In genomic region chr20:1426231-1426849, GRCh38 we compare ENCODE assay signal across 18 cellular contexts.
"Had no signal": no experiment of that assay in that cellular context is flagged by ENCODE, and none has a peak within 500 bp of the region (broad histone marks: within the 10 kb centered on the region; RNA-seq: fewer than 3 reads in every experiment).

No MANE protein-coding gene starts in this region.

- H3K27me3 Mint-ChIP-seq: activated CD4-positive, alpha-beta T cell treated with anti-CD3 and anti-CD28 coated beads for 36 hours; activated T-helper 17 cell treated with anti-CD3 and anti-CD28 coated beads, Interleukin-2, amount 50 U/mL, for 72 hours had no signal

- H3K27ac Mint-ChIP-seq: activated CD4-positive, alpha-beta memory T cell treated with anti-CD3 and anti-CD28 coated beads, Interleukin-2, amount 10 ng/mL, durations not matched to agents 7 days and 5 days; activated CD8-positive, alpha-beta memory T cell treated with anti-CD3 and anti-CD28 coated beads, Interleukin-2, amount 10 ng/mL, durations not matched to agents 7 days and 5 days; activated T-helper 17 cell treated with anti-CD3 and anti-CD28 coated beads, Interleukin-2, amount 50 U/mL, for 72 hours; type B pancreatic cell had no signal

- H3K4me1 ChIP-seq: ascending aorta, colonic mucosa, heart left ventricle, left lung, psoas muscle, testis had no signal

- H3K36me3 Mint-ChIP-seq: type B pancreatic cell had no signal

- H3K4me3 Mint-ChIP-seq: activated CD4-positive, alpha-beta memory T cell treated with anti-CD3 and anti-CD28 coated beads, Interleukin-2, amount 10 ng/mL, durations not matched to agents 7 days and 5 days; activated CD4-positive, alpha-beta T cell treated with anti-CD3 and anti-CD28 coated beads for 36 hours; activated CD8-positive, alpha-beta memory T cell treated with anti-CD3 and anti-CD28 coated beads, Interleukin-2, amount 10 ng/mL, durations not matched to agents 7 days and 5 days; activated T-helper 17 cell treated with anti-CD3 and anti-CD28 coated beads, Interleukin-2, amount 50 U/mL, for 72 hours; central memory CD8-positive, alpha-beta T cell; nephron; type B pancreatic cell had no signal

- ATAC-seq: activated T-helper 17 cell treated with anti-CD3 and anti-CD28 coated beads, Interleukin-2, amount 50 U/mL, for 72 hours; heart left ventricle; left lung; psoas muscle; right cardiac atrium had no signal

- H3K4me1 Mint-ChIP-seq: central memory CD8-positive, alpha-beta T cell had no signal

- H3K9me3 Mint-ChIP-seq: activated CD4-positive, alpha-beta memory T cell treated with anti-CD3 and anti-CD28 coated beads, Interleukin-2, amount 10 ng/mL, durations not matched to agents 7 days and 5 days; activated T-helper 17 cell treated with anti-CD3 and anti-CD28 coated beads, Interleukin-2, amount 50 U/mL, for 72 hours; central memory CD8-positive, alpha-beta T cell; type B pancreatic cell had no signal

- H3K4me3 ChIP-seq: ascending aorta, colonic mucosa, heart left ventricle, left lung, psoas muscle, testis had no signal

- DNase-seq: activated CD4-positive, alpha-beta memory T cell treated with anti-CD3 and anti-CD28 coated beads, Interleukin-2, amount 10 ng/mL, durations not matched to agents 7 days and 5 days; activated CD4-positive, alpha-beta T cell treated with anti-CD3 and anti-CD28 coated beads for 36 hours; activated CD8-positive, alpha-beta memory T cell treated with anti-CD3 and anti-CD28 coated beads, Interleukin-2, amount 10 ng/mL, durations not matched to agents 7 days and 5 days; activated naive CD4-positive, alpha-beta T cell treated with Interleukin-2 at 50 U/mL for 16 hours; colonic mucosa; erythroblast; heart left ventricle; left lung; midbrain; psoas muscle; right cardiac atrium; testis; WERI-Rb-1 had no signal

- H3K27me3 ChIP-seq: ascending aorta, colonic mucosa, left lung, testis had no signal

- H3K36me3 ChIP-seq: ascending aorta, colonic mucosa, heart left ventricle, left lung, WERI-Rb-1 had no signal

- H3K27ac ChIP-seq: ascending aorta, colonic mucosa, heart left ventricle, left lung, psoas muscle, testis, WERI-Rb-1 had no signal

- H3K9me3 ChIP-seq: ascending aorta, colonic mucosa, psoas muscle, testis had no signal
